15 cellular contexts compared by ENCODE assay signal in the genomic region with DNA sequence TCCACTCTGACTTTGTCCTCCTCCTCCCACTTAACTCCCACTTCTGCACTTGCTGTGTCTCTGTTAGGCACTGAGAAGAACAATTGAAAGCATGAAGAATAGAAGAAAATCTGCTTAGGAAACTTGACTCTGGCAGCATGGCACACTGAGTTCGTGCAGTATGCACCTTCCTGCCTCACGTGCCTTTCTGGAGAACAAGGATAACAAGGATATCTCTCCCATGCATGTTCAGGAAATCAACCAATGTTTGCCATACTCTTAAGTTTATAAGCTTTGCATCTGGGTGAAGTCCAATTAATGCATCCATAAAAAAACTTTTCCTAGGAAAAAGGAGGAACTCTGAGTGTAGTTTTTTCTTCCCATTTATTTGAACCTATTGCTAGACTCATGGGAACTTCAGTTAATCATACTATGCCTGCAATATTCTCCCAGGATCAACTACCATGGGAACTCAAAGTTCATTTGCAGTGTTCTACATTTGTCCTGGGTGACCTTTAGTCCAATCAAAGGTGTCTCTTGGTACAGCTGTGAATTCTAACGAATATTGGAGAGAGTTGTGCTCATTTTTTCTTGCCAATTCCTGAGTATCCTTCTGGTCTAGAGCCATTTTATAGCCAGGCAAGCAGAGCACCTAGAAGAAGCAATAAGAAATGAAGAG.
DNase-seq lines count a peak whose midpoint lies in the region; ATAC-seq and TF ChIP-seq lines count a peak whose summit lies in the region.
"Had no signal": no experiment of that assay in that cellular context is flagged by ENCODE, and none has a peak within 500 bp of the region (broad histone marks: within the 10 kb centered on the region; RNA-seq: fewer than 3 reads in every experiment).

No MANE protein-coding gene starts in this region.

- peak overlapping the region; percentile 5 for H4K8ac ChIP-seq in trophoblast cell (ENCODE audit: low read depth, low read length)

- H3K4me1 ChIP-seq in endodermal cell (ENCODE audit: control insufficient read depth, insufficient read depth, low read length) (peaks cover 5% of the 10 kb centered on the region), liver (ENCODE audit: control insufficient read depth in 4 of 4, insufficient read depth in 4 of 4, low read length in 3 of 4) (peaks cover 4 to 22% (median 11%) of the 10 kb centered on the region in 4 donors), trophoblast cell (ENCODE audit: control insufficient read depth in 1 of 2, insufficient read depth in 2 of 2, low read length in 2 of 2) (peaks cover 4 to 11% of the 10 kb centered on the region in 2 experiments)

- no peaks in the 10 kb centered on the region for H3K36me3 Mint-ChIP-seq in endodermal cell (ENCODE audit: low read depth)
- H3K36me3 Mint-ChIP-seq: CD4-positive, CD25-positive, alpha-beta regulatory T cell had no signal

- H3K9me3 ChIP-seq in endodermal cell (ENCODE audit: control insufficient read depth, low read length) (no peaks in the 10 kb centered on the region), liver (ENCODE audit: control insufficient read depth in 4 of 4, low read length in 3 of 4) (no peaks in the 10 kb centered on the region), trophoblast cell (ENCODE audit: insufficient read depth, low read depth, low read length) (no peaks in the 10 kb centered on the region)

- peak overlapping the region; percentile 41 for H3K4ac ChIP-seq in trophoblast cell (ENCODE audit: low read depth, low read length)

- H3K27me3 ChIP-seq in endodermal cell (ENCODE audit: control insufficient read depth, insufficient read depth, low read length, poor library complexity, severe bottlenecking) (no peaks in the 10 kb centered on the region), liver (ENCODE audit: control insufficient read depth in 4 of 4, insufficient read depth in 4 of 4, low read length in 3 of 4) (no peaks in the 10 kb centered on the region), trophoblast cell (ENCODE audit: insufficient read depth, low read length) (no peaks in the 10 kb centered on the region)

- peak overlapping the region; percentile 4 for H2AK5ac ChIP-seq in trophoblast cell (ENCODE audit: low read length)

- H4K12ac ChIP-seq in trophoblast cell (ENCODE audit: low read depth, low read length): no peak overlapping the region

- H3K36me3 ChIP-seq in endodermal cell (ENCODE audit: control insufficient read depth, insufficient read depth, low read length) (no peaks in the 10 kb centered on the region), liver (ENCODE audit: control insufficient read depth in 4 of 4, insufficient read depth in 3 of 4, low read depth in 1 of 4, low read length in 3 of 4) (no peaks in the 10 kb centered on the region), trophoblast cell (ENCODE audit: control insufficient read depth in 1 of 2, insufficient read depth in 2 of 2, low read length in 2 of 2) (no peaks in the 10 kb centered on the region)

- peak overlapping the region; percentile 68 for H2BK5ac ChIP-seq in trophoblast cell (ENCODE audit: low read depth, low read length, poor library complexity)

- no peak for TF ChIP-seq POLR2A in GM18505 (IDR thresholded peaks at IDR 0.05; ENCODE audit: borderline replicate concordance, extremely low read depth, insufficient read depth, insufficient read length)

- H2AFZ ChIP-seq in trophoblast cell (ENCODE audit: insufficient read depth, low read length, poor library complexity): no peak overlapping the region
- H2AFZ ChIP-seq: GM23248 had no signal

- no peak overlapping the region for H3K18ac ChIP-seq in trophoblast cell (ENCODE audit: low read length)

- H2BK12ac ChIP-seq in trophoblast cell (ENCODE audit: low read length): peak overlapping the region; percentile 93

- no peaks in the 10 kb centered on the region for H3K9me3 Mint-ChIP-seq in endodermal cell

- H3K14ac ChIP-seq in trophoblast cell (ENCODE audit: low read length): peak overlapping the region; percentile 75

- H3K4me3 ChIP-seq in LNCaP clone FGC (ENCODE audit: low read depth, low read length) (no peak overlapping the region), endodermal cell (ENCODE audit: low read length) (no peak overlapping the region), liver (ENCODE audit: low read depth in 1 of 3, low read length in 3 of 3) (no peak overlapping the region), trophoblast cell (ENCODE audit: low read depth, low read length) (no peak overlapping the region)
- H3K4me3 ChIP-seq: GM23248 had no signal

- H2BK120ac ChIP-seq in trophoblast cell (ENCODE audit: insufficient read depth, low read length, poor library complexity): peak overlapping the region; percentile 78

- peaks cover 24% of the 10 kb centered on the region for H3K4me1 Mint-ChIP-seq in endodermal cell
- H3K4me1 Mint-ChIP-seq: CD4-positive, CD25-positive, alpha-beta regulatory T cell had no signal

- ATAC-seq in GM18505 (IDR thresholded peaks at IDR 0.05; ENCODE audit: unreplicated experiment) (no peak), HG02642 (IDR thresholded peaks at IDR 0.05; ENCODE audit: poor library complexity, unreplicated experiment) (no peak)

- no peak overlapping the region for H3K27ac Mint-ChIP-seq in endodermal cell

- no peak overlapping the region for H3K9ac ChIP-seq in endodermal cell (ENCODE audit: extremely low read depth, low read length, poor library complexity, severe bottlenecking)
- no peak overlapping the region for H3K9ac ChIP-seq in liver (ENCODE audit: low read depth in 1 of 2, low read length in 2 of 2)
- H3K9ac ChIP-seq in trophoblast cell (ENCODE audit: low read length): no peak overlapping the region
- H3K9ac ChIP-seq: GM23248 had no signal

- 71 to 87% methylated on average over 3 of the region's 3 CpGs for WGBS in endodermal cell (ENCODE audit: insufficient coverage in 1 of 2, insufficient read length in 1 of 2), 2 experiments
- 48% methylated on average over 3 of the region's 3 CpGs for WGBS in liver
- no CpG with 5 or more reads among the region's 3 CpGs for WGBS in trophoblast cell (ENCODE audit: extremely low coverage, insufficient coverage, insufficient read length)

- DNase-seq in LNCaP clone FGC (ENCODE audit: low read depth) (peak; percentile 50), endodermal cell (no peak), trophoblast cell (no peak), anterior cingulate cortex (lab: John Stamatoyannopoulos, UW) (no peak)
- DNase-seq: AML-193; CD4-positive, CD25-positive, alpha-beta regulatory T cell; DMS79 treated with DMSO at 0.1 percent for 48 hours; GM23248; Karpas-422; NCI-H1417 treated with DMSO at 0.1 percent for 48 hours; NCI-H2029; SHP77 had no signal

- no peak overlapping the region for H3K4me2 ChIP-seq in trophoblast cell (ENCODE audit: low read length)

- TF ChIP-seq RAD21 in liver (IDR thresholded peaks at IDR 0.05): peak; percentile 30 to 43

- peak overlapping the region; percentile 93 for H4K91ac ChIP-seq in trophoblast cell (ENCODE audit: low read depth, low read length)

- no peak overlapping the region for H3K4me3 Mint-ChIP-seq in endodermal cell
- H3K4me3 Mint-ChIP-seq: CD4-positive, CD25-positive, alpha-beta regulatory T cell had no signal

- peak overlapping the region; percentile 65 for H3K27ac ChIP-seq in endodermal cell (ENCODE audit: low read depth, low read length)
- H3K27ac ChIP-seq in liver (ENCODE audit: low read depth in 1 of 2, low read length in 2 of 2): no peak overlapping the region
- no peak overlapping the region for H3K27ac ChIP-seq in trophoblast cell (ENCODE audit: low read depth, low read length)
- H3K27ac ChIP-seq: GM23248 had no signal

- H3K27me3 Mint-ChIP-seq in endodermal cell (ENCODE audit: insufficient read depth): peaks cover 7% of the 10 kb centered on the region

- peaks cover 24% of the 10 kb centered on the region for H3K79me1 ChIP-seq in trophoblast cell (ENCODE audit: low read length)

- no peak overlapping the region for H3K23ac ChIP-seq in trophoblast cell (ENCODE audit: low read length)

- TF ChIP-seq CTCF in LNCaP clone FGC (IDR thresholded peaks at IDR 0.05; ENCODE audit: control insufficient read depth, extremely low read depth, insufficient read depth) (no peak), endodermal cell (conservative IDR thresholded peaks at IDR 0.05) (no peak), liver (IDR thresholded peaks at IDR 0.05; ENCODE audit: low read depth, low read length, missing input control) (no peak)

- H3K79me2 ChIP-seq in trophoblast cell (ENCODE audit: control insufficient read depth, insufficient read depth, low read length, poor library complexity): peaks cover 3% of the 10 kb centered on the region

TF ChIP-seq in liver, 16 proteins besides CTCF, POLR2A, EP300 and RAD21 (continues in another document):
- TF ChIP-seq EGR1 (IDR thresholded peaks at IDR 0.05; ENCODE audit: low read depth in 2 of 2): no peak
- TF ChIP-seq SP1 (IDR thresholded peaks at IDR 0.05): peak; percentile 67
- TF ChIP-seq GABPA (IDR thresholded peaks at IDR 0.05 in 1 of 2, conservative IDR thresholded peaks at IDR 0.05 in 1 of 2): no peak
- no peak for TF ChIP-seq NR2F2 (IDR thresholded peaks at IDR 0.05)
- TF ChIP-seq, protein P1, sequence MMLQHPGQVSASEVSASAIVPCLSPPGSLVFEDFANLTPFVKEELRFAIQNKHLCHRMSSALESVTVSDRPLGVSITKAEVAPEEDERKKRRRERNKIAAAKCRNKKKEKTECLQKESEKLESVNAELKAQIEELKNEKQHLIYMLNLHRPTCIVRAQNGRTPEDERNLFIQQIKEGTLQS (IDR thresholded peaks at IDR 0.05): no peak
- no peak for TF ChIP-seq JUND (IDR thresholded peaks at IDR 0.05)
- TF ChIP-seq, protein P2, sequence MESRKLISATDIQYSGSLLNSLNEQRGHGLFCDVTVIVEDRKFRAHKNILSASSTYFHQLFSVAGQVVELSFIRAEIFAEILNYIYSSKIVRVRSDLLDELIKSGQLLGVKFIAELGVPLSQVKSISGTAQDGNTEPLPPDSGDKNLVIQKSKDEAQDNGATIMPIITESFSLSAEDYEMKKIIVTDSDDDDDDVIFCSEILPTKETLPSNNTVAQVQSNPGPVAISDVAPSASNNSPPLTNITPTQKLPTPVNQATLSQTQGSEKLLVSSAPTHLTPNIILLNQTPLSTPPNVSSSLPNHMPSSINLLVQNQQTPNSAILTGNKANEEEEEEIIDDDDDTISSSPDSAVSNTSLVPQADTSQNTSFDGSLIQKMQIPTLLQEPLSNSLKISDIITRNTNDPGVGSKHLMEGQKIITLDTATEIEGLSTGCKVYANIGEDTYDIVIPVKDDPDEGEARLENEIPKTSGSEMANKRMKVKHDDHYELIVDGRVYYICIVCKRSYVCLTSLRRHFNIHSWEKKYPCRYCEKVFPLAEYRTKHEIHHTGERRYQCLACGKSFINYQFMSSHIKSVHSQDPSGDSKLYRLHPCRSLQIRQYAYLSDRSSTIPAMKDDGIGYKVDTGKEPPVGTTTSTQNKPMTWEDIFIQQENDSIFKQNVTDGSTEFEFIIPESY (IDR thresholded peaks at IDR 0.05): no peak
- TF ChIP-seq, protein P3, sequence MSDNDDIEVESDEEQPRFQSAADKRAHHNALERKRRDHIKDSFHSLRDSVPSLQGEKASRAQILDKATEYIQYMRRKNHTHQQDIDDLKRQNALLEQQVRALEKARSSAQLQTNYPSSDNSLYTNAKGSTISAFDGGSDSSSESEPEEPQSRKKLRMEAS (IDR thresholded peaks at IDR 0.05): peak; percentile 47
- TF ChIP-seq HNF4A (conservative IDR thresholded peaks at IDR 0.05): peak; percentile 87 to 93
- no peak for TF ChIP-seq FOXA2 (IDR thresholded peaks at IDR 0.05)
- TF ChIP-seq TAF1 (conservative IDR thresholded peaks at IDR 0.05): no peak
